Comparison of ENCODE assay signal across 11 cellular contexts in genomic region chr5:81207009-81207408, GRCh38. TPM values are rescaled to one million over a fixed set of nuclear protein-coding genes. Genes with fewer than 3 reads are reported as not detected.
DNase-seq lines count a peak whose midpoint lies in the region; ATAC-seq and TF ChIP-seq lines count a peak whose summit lies in the region.
"Had no signal": no experiment of that assay in that cellular context is flagged by ENCODE, and none has a peak within 500 bp of the region (broad histone marks: within the 10 kb centered on the region; RNA-seq: fewer than 3 reads in every experiment).

No MANE protein-coding gene starts in this region.

- no peaks in the 10 kb centered on the region for H3K4me1 ChIP-seq in Panc1 (ENCODE audit: control insufficient read depth, insufficient read depth, low read length)

- in situ Hi-C loops in Panc1 (cut with HindIII; ENCODE audit: low pct_unique_long_range_greater_than_20kb, low sequenced_read_pairs): no loop called here

- no peak overlapping the region for H3K4me3 Mint-ChIP-seq in CD14-positive monocyte

- H3K27ac ChIP-seq in Panc1 (ENCODE audit: low read length): no peak overlapping the region

- TF ChIP-seq CTCF in AG10803 (conservative IDR thresholded peaks at IDR 0.05; ENCODE audit: low read length) (peak; percentile 29; the same call in 1 of the 2 replicates), Panc1 (IDR thresholded peaks at IDR 0.05) (peak; percentile 71), CD14-positive monocyte (IDR thresholded peaks at IDR 0.05) (no peak)

- H3K27me3 ChIP-seq in Panc1 (ENCODE audit: control insufficient read depth, insufficient read depth, low read length): no peaks in the 10 kb centered on the region

- H3K27me3 Mint-ChIP-seq in CD14-positive monocyte (ENCODE audit: low read depth in 3 of 3): peaks cover 0 to 2% (median 2%) of the 10 kb centered on the region in 3 donors

- no peaks in the 10 kb centered on the region for H3K9me3 ChIP-seq in Panc1 (ENCODE audit: control insufficient read depth, insufficient read depth, low read depth, low read length)

- H3K4me1 Mint-ChIP-seq in CD14-positive monocyte: no peaks in the 10 kb centered on the region

- POLR2A ChIA-PET in Panc1 (lab: Charles Lee): no interaction called here

- intact Hi-C loops in Panc1 (cut with micrococcal nuclease; ENCODE audit: unreplicated experiment): no loop called here
- intact Hi-C loops in CD14-positive monocyte (cut with micrococcal nuclease): no loop called here

- H3K4me3 ChIP-seq in AG10803 (ENCODE audit: low read length) (no peak overlapping the region), Panc1 (ENCODE audit: low read depth in 2 of 2, low read length in 2 of 2) (no peak overlapping the region)

- H3K9me3 Mint-ChIP-seq in CD14-positive monocyte: no peaks in the 10 kb centered on the region

- no peaks in the 10 kb centered on the region for H3K36me3 ChIP-seq in Panc1 (ENCODE audit: control insufficient read depth, insufficient read depth, low read length)

- BruUV-seq in Panc1 (replicated peaks; lab: Mats Ljungman, UMichigan): no TSS peak

- peak; percentile 13 for DNase-seq in AG10803 (ENCODE audit: low read depth)
- no peak for DNase-seq in Panc1 (ENCODE audit: low read depth, low spot score)
- DNase-seq in hepatic stellate cell (ENCODE audit: low spot score): peak; percentile 20
- no peak for DNase-seq in CD14-positive monocyte (ENCODE audit: low spot score)
- no peak for DNase-seq in occipital lobe (lab: John Stamatoyannopoulos, UW)
- no peak for DNase-seq in activated gamma-delta T cell (lab: John Stamatoyannopoulos, UW)
- DNase-seq in activated CD8-positive, alpha-beta memory T cell treated with anti-CD3 and anti-CD28 coated beads, Interleukin-2, amount 50 U/mL, for 48 hours: no peak
- DNase-seq: activated T-cell treated with anti-CD3 and anti-CD28 coated beads, Interleukin-2, amount 50 U/mL, for 48 hours; DMS79 treated with DMSO at 0.1 percent for 48 hours; NCI-H146 had no signal

- no peaks in the 10 kb centered on the region for H3K36me3 Mint-ChIP-seq in CD14-positive monocyte

- H3K27ac Mint-ChIP-seq in CD14-positive monocyte: no peak overlapping the region

- ATAC-seq in GM18502 (IDR thresholded peaks at IDR 0.05; ENCODE audit: poor library complexity, unreplicated experiment): peak; percentile 49
- ATAC-seq in Panc1: peak; percentile 77

- CTCF ChIA-PET in Panc1 (lab: Charles Lee): no interaction called here

RNA-seq across cellular contexts. Expression of gene CKMT2, which starts 26.1 kb away (rescaled TPM):
- not detected for total RNA-seq in Panc1 (2021; ENCODE audit: unreplicated experiment)
- 0.85 TPM for polyA plus RNA-seq in Panc1 (2012; ENCODE audit: insufficient read length)
- not detected for polyA plus RNA-seq in CD14-positive monocyte
- 1.2 TPM for total RNA-seq in occipital lobe

Comparison
In these comparisons a context has a peak if more than half of its experiments do, and no peak if none do; other contexts are left out.
1. DNase-seq: peak in AG10803 (single experiment) and hepatic stellate cell (single experiment); none in Panc1 (single experiment), CD14-positive monocyte (single experiment), occipital lobe (single experiment), activated gamma-delta T cell (single experiment) and activated CD8-positive, alpha-beta memory T cell treated with anti-CD3 and anti-CD28 coated beads, Interleukin-2, amount 50 U/mL, for 48 hours (single experiment).